Comparison of ENCODE assay signal across 8 cellular contexts in genomic region chr10:71771821-71772617, GRCh38. TPM values are rescaled to one million over a fixed set of nuclear protein-coding genes. Genes with fewer than 3 reads are reported as not detected.
DNase-seq lines count a peak whose midpoint lies in the region; ATAC-seq and TF ChIP-seq lines count a peak whose summit lies in the region.

No MANE protein-coding gene starts in this region.

- H2BK5ac ChIP-seq in mesenchymal stem cell (ENCODE audit: low read depth, low read length, poor library complexity, severe bottlenecking), result no peak overlapping the region

- H2BK15ac ChIP-seq in mesenchymal stem cell (ENCODE audit: low read depth, poor library complexity, severe bottlenecking), result peak overlapping the region; percentile 95

- H4K8ac ChIP-seq in mesenchymal stem cell (ENCODE audit: low read length), result no peak overlapping the region

- H3K18ac ChIP-seq in mesenchymal stem cell (ENCODE audit: low read depth in 1 of 2, low read length in 2 of 2), result no peak overlapping the region

- peak in 1 of 2 donors; percentile 22 for TF ChIP-seq POLR2A in thyroid gland (IDR thresholded peaks at IDR 0.05)

- no peak overlapping the region for H4K91ac ChIP-seq in mesenchymal stem cell (ENCODE audit: low read length)

- H3K9ac ChIP-seq in mesenchymal stem cell (ENCODE audit: low read length), result peak overlapping the region; percentile 87

- 48% methylated on average over 2 of the region's 2 CpGs for WGBS in mesenchymal stem cell
- whole genome bisulfite sequencing in thyroid gland, 2 donors, result 22 to 30% methylated on average over 2 of the region's 2 CpGs

- H3K36me3 ChIP-seq in SJSA1, result peaks cover 10% of the 10 kb centered on the region; the same call in 1 of the 2 replicates
- H3K36me3 ChIP-seq in mesenchymal stem cell (ENCODE audit: control insufficient read depth in 1 of 2, insufficient read depth in 2 of 2, low read depth in 1 of 2, low read length in 2 of 2), result no peaks in the 10 kb centered on the region
- H3K36me3 ChIP-seq in thyroid gland, result no peaks in the 10 kb centered on the region

- peak overlapping the region in 1 of 2 experiments; percentile 8 for H3K14ac ChIP-seq in mesenchymal stem cell (ENCODE audit: low read length in 2 of 2)

- H3K27me3 ChIP-seq in SJSA1 (replicated peaks), result no peaks in the 10 kb centered on the region
- peaks cover 0 to 34% of the 10 kb centered on the region in 2 experiments for H3K27me3 ChIP-seq in mesenchymal stem cell (ENCODE audit: control insufficient read depth in 1 of 2, insufficient read depth in 1 of 2, low read length in 2 of 2)
- H3K27me3 ChIP-seq in thyroid gland, result no peaks in the 10 kb centered on the region

- TF ChIP-seq CTCF in thyroid gland (IDR thresholded peaks at IDR 0.05), result no peak

- H3K4me2 ChIP-seq in mesenchymal stem cell (ENCODE audit: low read length, poor library complexity, severe bottlenecking), result no peak overlapping the region

- H3K9me3 ChIP-seq in SJSA1 (replicated peaks), result no peaks in the 10 kb centered on the region
- H3K9me3 ChIP-seq in mesenchymal stem cell (ENCODE audit: control insufficient read depth, low read length), result no peaks in the 10 kb centered on the region
- H3K9me3 ChIP-seq in thyroid gland, result no peaks in the 10 kb centered on the region

- peak overlapping the region; percentile 37 for H3K27ac ChIP-seq in SJSA1
- peak overlapping the region; percentile 93 for H3K27ac ChIP-seq in caudate nucleus (ENCODE audit: low read depth, low read length)
- no peak overlapping the region for H3K27ac ChIP-seq in mesenchymal stem cell (ENCODE audit: low read length, poor library complexity, severe bottlenecking)
- peak overlapping the region; percentile 66 to 87 (median 85) for H3K27ac ChIP-seq in thyroid gland

- H2BK12ac ChIP-seq in mesenchymal stem cell (ENCODE audit: low read length in 2 of 2), result peak overlapping the region in 1 of 2 experiments; percentile 56

- H2AK5ac ChIP-seq in mesenchymal stem cell (ENCODE audit: low read length, severe bottlenecking), result no peak overlapping the region

- H3K79me1 ChIP-seq in mesenchymal stem cell (replicated peaks; ENCODE audit: low read length, poor library complexity, severe bottlenecking), result no peaks in the 10 kb centered on the region

- no peak overlapping the region for H2BK120ac ChIP-seq in mesenchymal stem cell (ENCODE audit: low read depth, low read length)

- ATAC-seq in HG03342 (IDR thresholded peaks at IDR 0.05; ENCODE audit: unreplicated experiment), result no peak

- H3K4me3 ChIP-seq in SJSA1, result peak overlapping the region; percentile 61
- H3K4me3 ChIP-seq in mesenchymal stem cell (ENCODE audit: insufficient read depth in 1 of 2, low read depth in 1 of 2, low read length in 2 of 2), result peak overlapping the region in 1 of 2 experiments; percentile 87
- peak overlapping the region in 1 of 3 donors; percentile 63 for H3K4me3 ChIP-seq in thyroid gland (replicated peaks in 1 of 3)

- H3K4me1 ChIP-seq in SJSA1 (replicated peaks) (peaks cover 68% of the 10 kb centered on the region), mesenchymal stem cell (ENCODE audit: control insufficient read depth, insufficient read depth, low read depth, low read length) (peaks cover 28% of the 10 kb centered on the region), thyroid gland (peaks cover 11 to 68% of the 10 kb centered on the region in 2 donors)

- DNase-seq in EH (ENCODE audit: low read depth) (peak; percentile 86), SJSA1 (ENCODE audit: low read depth in 1 of 2, low spot score in 2 of 2) (peak; percentile 60 to 83), caudate nucleus (lab: John Stamatoyannopoulos, UW) (no peak), mesenchymal stem cell (peak; percentile 67), thyroid gland (peak; percentile 67 to 70), D341Med (ENCODE audit: low spot score) (no peak), NCI-H1105 (lab: John Stamatoyannopoulos, UW) (no peak)

- intact Hi-C loops in thyroid gland (cut with DNase I), result no loop called here

- H3K4ac ChIP-seq in mesenchymal stem cell (ENCODE audit: low read depth in 1 of 2, low read length in 2 of 2), result no peak overlapping the region

- H2AFZ ChIP-seq in mesenchymal stem cell (ENCODE audit: low read depth, low read length), result no peak overlapping the region

- no peak overlapping the region for H3K23ac ChIP-seq in mesenchymal stem cell (ENCODE audit: low read length in 2 of 2)

RNA-seq across cellular contexts. Expression of gene VSIR, which starts 1.3 kb away (rescaled TPM):
- 32.5 and 36.4 TPM in 2 replicates for total RNA-seq in SJSA1 (2014; rRNA removed; shearing (Covaris generic))
- polyA plus RNA-seq in mesenchymal stem cell (2013, experiment 1 of 2), result 3.3 TPM
- 3.8 TPM for polyA plus RNA-seq in mesenchymal stem cell (2013, experiment 2 of 2)
- total RNA-seq in thyroid gland, result 10 to 100 TPM; 20.0 to 27.2 (median 21.3) TPM

RNA-seq across cellular contexts. Expression of gene C10orf105, which starts 52.4 kb away (rescaled TPM):
- not detected in 2 replicates for total RNA-seq in SJSA1 (2014; rRNA removed; shearing (Covaris generic))
- polyA plus RNA-seq in mesenchymal stem cell (2013, experiment 1 of 2), result not detected
- not detected for polyA plus RNA-seq in mesenchymal stem cell (2013, experiment 2 of 2)
- not detected for total RNA-seq in thyroid gland

Comparison
In these comparisons a context has a peak if more than half of its experiments do, and no peak if none do; other contexts are left out.
1. DNase-seq: peak in EH (single experiment), SJSA1 (2 of 2), mesenchymal stem cell (single experiment) and thyroid gland (2 of 2); none in caudate nucleus (0 of 61), D341Med (single experiment) and NCI-H1105 (single experiment).